9 cellular contexts compared by ENCODE assay signal in genomic region chr22:35258144-35258988, GRCh38. TPM values are rescaled to one million over a fixed set of nuclear protein-coding genes. Genes with fewer than 3 reads are reported as not detected.
A peak's percentile ranks its signal among the peaks of the same experiment; 100 is the strongest.
DNase-seq lines count a peak whose midpoint lies in the region; ATAC-seq, FAIRE-seq and TF ChIP-seq lines count a peak whose summit lies in the region.
"Had no signal": no experiment of that assay in that cellular context is flagged by ENCODE, and none has a peak within 500 bp of the region (broad histone marks: within the 10 kb centered on the region; RNA-seq: fewer than 3 reads in every experiment).

No MANE protein-coding gene starts in this region.

- ATAC-seq in HG02840 (IDR thresholded peaks at IDR 0.05; ENCODE audit: low FRiP score, unreplicated experiment) (no peak), GM21825 (IDR thresholded peaks at IDR 0.05; ENCODE audit: unreplicated experiment) (no peak)

- no peak for TF ChIP-seq CTCF in ascending aorta (IDR thresholded peaks at IDR 0.05)

- FAIRE-seq in small intestine (lab: Jason Lieb, UNC) = no peak
- FAIRE-seq: A204.1 had no signal

- DNase-seq in DMS 273 (lab: John Stamatoyannopoulos, UW; ENCODE audit: unreplicated experiment) = peak; percentile 40
- no peak for DNase-seq in DMS 273 treated with DMSO at 0.1 percent for 48 hours (lab: John Stamatoyannopoulos, UW)
- peak; percentile 3 for DNase-seq in LoVo (ENCODE audit: low spot score)
- DNase-seq in ascending aorta (ENCODE audit: low spot score in 2 of 2) = no peak
- peak; percentile 55 for DNase-seq in iPS-NIHi11 (ENCODE audit: low spot score)
- DNase-seq in small intestine = peak; percentile 34

- peaks cover 11% of the 10 kb centered on the region in 2 donors for H3K36me3 ChIP-seq in ascending aorta
- H3K36me3 ChIP-seq in small intestine (ENCODE audit: control insufficient read depth in 2 of 2, insufficient read depth in 2 of 2, low read length in 2 of 2) = peaks cover 2 to 3% of the 10 kb centered on the region in 2 donors

- H3K4me3 ChIP-seq in ascending aorta (peak overlapping the region; percentile 85 to 93), small intestine (ENCODE audit: low read depth in 1 of 2, low read length in 2 of 2) (peak overlapping the region; percentile 85 to 95)

- no peaks in the 10 kb centered on the region for H3K27me3 ChIP-seq in ascending aorta
- H3K27me3 ChIP-seq in small intestine (ENCODE audit: control insufficient read depth in 2 of 2, insufficient read depth in 2 of 2, low read length in 2 of 2) = no peaks in the 10 kb centered on the region

- 17 to 31% (median 29%) methylated on average over 23 of the region's 23 CpGs for WGBS in small intestine, 3 donors

- intact Hi-C loops in ascending aorta (cut with DNase I) = loop anchor here (2.0 kb wide), 1 partner anchor 40 kb away; the partner anchor contains the start of gene TOM1

- H3K4me1 ChIP-seq in ascending aorta (peaks cover 0 to 8% of the 10 kb centered on the region in 2 donors), small intestine (ENCODE audit: control insufficient read depth in 2 of 2, insufficient read depth in 1 of 2, low read depth in 1 of 2, low read length in 1 of 2) (peaks cover 0 to 7% of the 10 kb centered on the region in 2 donors)

- no peaks in the 10 kb centered on the region for H3K9me3 ChIP-seq in ascending aorta
- H3K9me3 ChIP-seq in small intestine (ENCODE audit: control insufficient read depth, low read depth) = no peaks in the 10 kb centered on the region

- H3K27ac ChIP-seq in ascending aorta (peak overlapping the region; percentile 95 to 96), small intestine (ENCODE audit: low read depth in 1 of 2, low read length in 1 of 2) (peak overlapping the region in 1 of 2 donors; percentile 34)

RNA-seq across cellular contexts. Expression of gene HMGXB4, which starts 1.1 kb away (rescaled TPM):
- total RNA-seq in ascending aorta = 6.8 TPM
- polyA plus RNA-seq in small intestine = 10 to 100 TPM in 1 of 3 donors, 1 to 10 TPM in 2; 7.0 to 10.7 (median 7.2) TPM

RNA-seq across cellular contexts. Expression of gene TOM1, which starts 41.3 kb away (rescaled TPM):
- total RNA-seq in ascending aorta = 84.4 TPM
- polyA plus RNA-seq in small intestine = 100 to 1,000 TPM in 2 of 3 donors, 10 to 100 TPM in 1; 46.6 to 112 (median 101) TPM

Comparison
In these comparisons a context has a peak if more than half of its experiments do, and no peak if none do; other contexts are left out.
1. DNase-seq: peak in DMS 273 (single experiment), LoVo (single experiment), iPS-NIHi11 (single experiment) and small intestine (single experiment); none in DMS 273 treated with DMSO at 0.1 percent for 48 hours (single experiment) and ascending aorta (0 of 2).